In the genomic region with DNA sequence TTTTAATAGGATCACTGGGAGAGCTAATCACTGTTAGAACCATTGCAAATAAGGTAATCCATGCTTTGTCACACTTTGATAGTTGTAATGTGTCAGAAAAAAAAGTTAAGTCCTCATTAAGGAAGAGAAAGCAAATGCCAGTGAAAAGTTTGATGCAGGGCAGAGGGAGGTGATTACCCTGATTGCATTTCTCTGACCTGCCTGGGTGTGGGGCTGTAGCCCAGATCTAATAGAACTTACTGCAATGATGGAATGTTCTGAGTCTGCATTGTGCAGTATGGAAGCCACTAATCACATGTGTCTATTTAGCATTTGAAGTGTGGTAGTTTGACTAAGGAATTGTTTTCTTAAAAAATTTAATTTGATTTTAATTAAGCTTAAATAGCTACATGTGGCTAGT, we compare ENCODE assay signal across 8 cellular contexts.
DNase-seq lines count a peak whose midpoint lies in the region; ATAC-seq, FAIRE-seq and TF ChIP-seq lines count a peak whose summit lies in the region.

No MANE protein-coding gene starts in this region.

- H3K27me3 ChIP-seq in lower lobe of right lung (ENCODE audit: low read depth) = no peaks in the 10 kb centered on the region

- H3K9me3 ChIP-seq in lower lobe of right lung = no peaks in the 10 kb centered on the region

- POLR2A ChIA-PET in HEK293T (lab: Yijun Ruan, JAX) = no interaction called here

- no peak for FAIRE-seq in frontal cortex (lab: Jason Lieb, UNC)

- H3K4me1 ChIP-seq in lower lobe of right lung = no peaks in the 10 kb centered on the region

- TF ChIP-seq CTCF in GM12875 (IDR thresholded peaks at IDR 0.05; ENCODE audit: borderline replicate concordance, insufficient read depth, low read depth, low read length) (peak; percentile 35; the same call in 1 of the 2 replicates), lower lobe of right lung (IDR thresholded peaks at IDR 0.05) (peak; percentile 33)

- DNase-seq in HEK293T (ENCODE audit: extremely low spot score) (peak; percentile 37), OCI-M1 (lab: John Stamatoyannopoulos, UW) (peak; percentile 74), lower lobe of right lung (no peak), middle frontal gyrus (ENCODE audit: extremely low spot score, low spot score) (no peak), left lobe of liver (ENCODE audit: low spot score) (no peak), frontal cortex (ENCODE audit: low spot score in 2 of 2) (no peak), retina (no peak)

- ATAC-seq in lower lobe of right lung = peak in 1 of 2 donors; percentile 41
- ATAC-seq in left lobe of liver = no peak

- no peak overlapping the region for H3K4me3 ChIP-seq in GM12875 (ENCODE audit: low read depth, low read length)
- no peak overlapping the region for H3K4me3 ChIP-seq in lower lobe of right lung

- H3K27ac ChIP-seq in lower lobe of right lung = no peak overlapping the region

- CTCF ChIA-PET in HEK293T (lab: Yijun Ruan, JAX) = interaction anchor here (1.1 kb wide), 1 partner anchor 26 kb away, joined by 3 read pairs; no protein-coding TSS in a partner anchor

- intact Hi-C loops in lower lobe of right lung (cut with DNase I) = no loop called here

- no peaks in the 10 kb centered on the region for H3K36me3 ChIP-seq in lower lobe of right lung

TF ChIP-seq in HEK293T, 16 proteins besides CTCF, POLR2A, EP300 and RAD21:
- TF ChIP-seq NFRKB (IDR thresholded peaks at IDR 0.05) (no peak), HDGF (IDR thresholded peaks at IDR 0.05; ENCODE audit: borderline replicate concordance) (no peak), LEF1 (IDR thresholded peaks at IDR 0.05; ENCODE audit: borderline replicate concordance) (no peak)

Comparison
In these comparisons a context has a peak if more than half of its experiments do, and no peak if none do; other contexts are left out.
1. DNase-seq: peak in HEK293T (single experiment) and OCI-M1 (single experiment); none in lower lobe of right lung (single experiment), middle frontal gyrus (single experiment), left lobe of liver (single experiment), frontal cortex (0 of 2) and retina (single experiment).